In the genomic region with DNA sequence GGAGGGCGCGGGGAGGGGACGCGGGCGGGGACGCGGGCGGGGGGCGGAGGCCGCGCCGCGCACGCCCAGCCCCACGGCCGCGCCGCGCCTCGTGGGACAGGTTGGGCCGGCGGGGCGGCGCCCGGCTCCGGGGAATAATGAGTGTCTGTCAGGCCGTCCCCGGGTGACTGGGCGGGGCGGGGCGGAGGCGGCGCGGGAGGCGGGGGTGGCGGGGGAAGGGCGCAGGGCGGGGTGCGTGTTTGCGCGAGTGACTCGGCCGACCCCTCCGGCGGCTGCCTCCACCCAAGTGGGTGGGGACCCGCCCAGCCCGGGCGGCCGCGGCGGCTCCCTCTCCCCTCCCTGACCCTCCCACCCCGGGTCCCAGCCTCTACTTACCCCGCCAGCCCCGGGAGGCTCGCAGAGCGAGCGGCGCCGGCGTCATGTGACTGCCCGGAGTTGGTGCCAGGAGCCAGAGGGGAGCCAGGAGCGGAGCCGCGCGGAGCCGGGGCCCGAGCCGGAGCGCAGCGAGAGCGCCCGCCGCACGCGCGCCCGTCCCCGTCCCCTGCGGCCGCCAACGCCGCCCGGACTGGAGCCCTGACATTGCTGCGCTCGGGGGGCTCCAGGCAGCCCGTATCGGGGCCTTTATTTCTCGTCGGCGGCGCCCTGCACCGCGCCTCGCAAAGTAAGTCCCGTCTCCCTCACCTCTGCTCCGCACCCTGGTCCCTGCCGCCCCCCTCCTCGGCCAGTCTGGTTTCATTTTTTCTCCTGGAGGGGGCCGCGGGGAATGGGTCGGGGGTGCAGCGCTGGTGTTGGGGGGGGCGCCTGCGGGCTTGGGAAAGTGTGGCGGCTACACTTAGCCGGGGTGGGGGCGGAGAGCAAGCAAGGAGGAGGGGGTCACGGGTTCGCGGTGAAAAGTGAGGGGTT, we compare ENCODE assay signal across 8 cellular contexts.
DNase-seq lines count a peak whose midpoint lies in the region; ATAC-seq lines count a peak whose summit lies in the region.

Gene KLF3, plus strand, starts transcription at position 399 of the 903 bp plus-strand sequence. CDS start 16,427 bp downstream, outside the sequence.

- DNase-seq in ACHN (peak; percentile 85), NCI-H446 (lab: John Stamatoyannopoulos, UW) (peak; percentile 39 to 84), kidney tubule cell (ENCODE audit: low spot score) (peak; percentile 95)
- peak; percentile 87 to 95 for DNase-seq in activated CD4-positive, alpha-beta T cell treated with anti-CD3 and anti-CD28 coated beads for 4 hours
- peak; percentile 75 to 90 for DNase-seq in stimulated activated CD4-positive, alpha-beta T cell treated with anti-CD3 and anti-CD28 coated beads, Interleukin-1b, Interleukin-23, amount 100 ng/mL, for 1 hour (ENCODE audit: low read depth in 2 of 2)

- in situ Hi-C loops in ACHN (cut with HindIII; ENCODE audit: low pct_ligation_motif_present, low pct_unique_long_range_greater_than_20kb, low sequenced_read_pairs), result no loop called here

- peak within 1 kb of the TSS; percentile 95 for H3K27ac ChIP-seq in cingulate gyrus (ENCODE audit: low read depth, low read length)

- peak; percentile 75 for ATAC-seq in GM18909 (IDR thresholded peaks at IDR 0.05; ENCODE audit: poor library complexity, unreplicated experiment)
- peak; percentile 71 for ATAC-seq in HG03159 (IDR thresholded peaks at IDR 0.05; ENCODE audit: unreplicated experiment)

Comparison
In these comparisons a context has a peak if more than half of its experiments do, and no peak if none do; other contexts are left out.
1. Peak in every context shown above with its lines: DNase-seq, ATAC-seq and H3K27ac ChIP-seq.